ENCODE assay signal across 8 cellular contexts in genomic region chr7:91266067-91266930, GRCh38. TPM values are rescaled to one million over a fixed set of nuclear protein-coding genes. Genes with fewer than 3 reads are reported as not detected.
DNase-seq lines count a peak whose midpoint lies in the region; ATAC-seq and TF ChIP-seq lines count a peak whose summit lies in the region.

No MANE protein-coding gene starts in this region.

- peaks cover 35% of the 10 kb centered on the region for H3K4me1 Mint-ChIP-seq in nephron

- peaks cover 10% of the 10 kb centered on the region; the same call in 1 of the 2 replicates for H3K27me3 ChIP-seq in MM.1S (replicated peaks; ENCODE audit: insufficient read depth, low read length)
- no peaks in the 10 kb centered on the region for H3K27me3 ChIP-seq in esophagus (ENCODE audit: control insufficient read depth in 1 of 2, insufficient read depth in 2 of 2, low read length in 2 of 2)

- no peaks in the 10 kb centered on the region for H4K20me1 ChIP-seq in MM.1S (ENCODE audit: insufficient read depth, low read length)

- H3K27ac ChIP-seq in MM.1S (ENCODE audit: low read length) = no peak overlapping the region
- no peak overlapping the region for H3K27ac ChIP-seq in esophagus (ENCODE audit: low read depth in 2 of 2, low read length in 1 of 2)

- no peak for TF ChIP-seq CTCF in MM.1S (IDR thresholded peaks at IDR 0.05; ENCODE audit: low read length)
- TF ChIP-seq CTCF in nephron (IDR thresholded peaks at IDR 0.05; ENCODE audit: unreplicated experiment in 3 of 3) = no peak

- peaks cover 27% of the 10 kb centered on the region for H3K27me3 Mint-ChIP-seq in nephron (ENCODE audit: low read depth)

- no peak overlapping the region for H3K4me3 ChIP-seq in MM.1S (ENCODE audit: low read length)
- H3K4me3 ChIP-seq in esophagus (ENCODE audit: low read depth in 1 of 2, low read length in 2 of 2) = peak overlapping the region; percentile 62 to 90

- H3K36me3 Mint-ChIP-seq in nephron (ENCODE audit: low read depth) = peaks cover 18% of the 10 kb centered on the region

- H2AFZ ChIP-seq in MM.1S (ENCODE audit: low read length) = no peak overlapping the region

- H3K4me2 ChIP-seq in MM.1S (ENCODE audit: low read depth, low read length) = peak overlapping the region; percentile 97; the same call in 1 of the 2 replicates

- H3K79me2 ChIP-seq in MM.1S (ENCODE audit: low read length) = no peaks in the 10 kb centered on the region

- H3K9me3 ChIP-seq in MM.1S (replicated peaks; ENCODE audit: insufficient read depth, low read length) (no peaks in the 10 kb centered on the region), esophagus (ENCODE audit: control insufficient read depth in 2 of 2, insufficient read depth in 1 of 2, low read depth in 1 of 2, low read length in 1 of 2) (peaks cover 0 to 2% of the 10 kb centered on the region in 2 donors)

- WGBS in esophagus, 2 donors = 37 to 45% methylated on average over 58 of the region's 58 CpGs

- H3K9me3 Mint-ChIP-seq in nephron = no peaks in the 10 kb centered on the region

- peak; percentile 17 for DNase-seq in Ammon's horn (ENCODE audit: low spot score)
- no peak for DNase-seq in MM.1S
- DNase-seq in stimulated activated CD8-positive, alpha-beta memory T cell treated with anti-CD3 and anti-CD28 coated beads, Interleukin-4, amount 100 ng/mL, for 48 hours = no peak

- H3K9ac ChIP-seq in MM.1S (ENCODE audit: low read length) = no peak overlapping the region

- H3F3A ChIP-seq in MM.1S (ENCODE audit: insufficient read depth, low read length) = no peaks in the 10 kb centered on the region

- no peak for ATAC-seq in GM21825 (IDR thresholded peaks at IDR 0.05; ENCODE audit: unreplicated experiment)
- no peak for ATAC-seq in GM19467 (IDR thresholded peaks at IDR 0.05; ENCODE audit: unreplicated experiment)
- ATAC-seq in HG03469 (IDR thresholded peaks at IDR 0.05; ENCODE audit: unreplicated experiment) = no peak

- peak overlapping the region; percentile 82 to 95 (median 91) for H3K4me3 Mint-ChIP-seq in nephron

- H3K9me2 ChIP-seq in MM.1S (replicated peaks; ENCODE audit: insufficient read depth, low read length) = no peaks in the 10 kb centered on the region

- peak overlapping the region; percentile 83 to 97 (median 93) for H3K27ac Mint-ChIP-seq in nephron

- H3K36me3 ChIP-seq in MM.1S (replicated peaks; ENCODE audit: insufficient read depth, low read length) (no peaks in the 10 kb centered on the region), esophagus (ENCODE audit: control insufficient read depth in 2 of 2, insufficient read depth in 2 of 2, low read length in 1 of 2) (no peaks in the 10 kb centered on the region)

- peaks cover 6% of the 10 kb centered on the region; the same call in 1 of the 2 replicates for H3K4me1 ChIP-seq in MM.1S (ENCODE audit: low read length)
- H3K4me1 ChIP-seq in esophagus (ENCODE audit: control insufficient read depth in 2 of 2, insufficient read depth in 2 of 2, low read length in 1 of 2) = peaks cover 3 to 15% of the 10 kb centered on the region in 2 donors

RNA-seq across cellular contexts. Expression of gene FZD1, which starts 2.1 kb away (rescaled TPM):
- polyA plus RNA-seq in esophagus = 1 to 10 TPM; 2.7 to 5.0 TPM
